ENCODE assay signal across 17 cellular contexts in the genomic region with DNA sequence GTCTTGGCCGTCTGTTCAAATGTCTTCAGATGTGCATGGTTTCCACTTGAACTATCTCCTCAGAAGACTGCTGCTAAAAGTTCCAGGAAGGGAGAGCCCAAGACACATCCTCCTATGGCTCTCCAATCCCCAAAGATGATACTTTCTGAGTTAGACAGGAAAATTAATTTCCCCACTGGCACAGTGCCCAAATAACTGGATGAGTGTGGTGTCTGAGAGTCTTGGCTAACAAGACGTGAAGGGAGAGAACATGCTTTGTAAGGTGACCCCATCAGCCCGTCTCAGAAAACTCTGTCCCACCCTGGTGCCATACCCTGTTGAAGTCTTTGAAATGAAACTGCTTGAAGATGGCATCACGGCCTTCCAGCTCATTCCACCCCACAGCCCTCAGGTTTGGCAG. TPM values are rescaled to one million over a fixed set of nuclear protein-coding genes. Genes with fewer than 3 reads are reported as not detected.
DNase-seq lines count a peak whose midpoint lies in the region; ATAC-seq and TF ChIP-seq lines count a peak whose summit lies in the region.
"Had no signal": no experiment of that assay in that cellular context is flagged by ENCODE, and none has a peak within 500 bp of the region (broad histone marks: within the 10 kb centered on the region; RNA-seq: fewer than 3 reads in every experiment).

No MANE protein-coding gene starts in this region.

- ATAC-seq in CD4-positive, alpha-beta T cell (ENCODE audit: poor library complexity) = no peak
- ATAC-seq in body of pancreas = no peak
- no peak for ATAC-seq in Right ventricle myocardium inferior

- BruUV-seq in A673 (replicated peaks; lab: Mats Ljungman, UMichigan) = no TSS peak

- H3K36me3 ChIP-seq in A673 (ENCODE audit: insufficient read depth, low read length, poor library complexity, severe bottlenecking) (peaks cover 10% of the 10 kb centered on the region), body of pancreas (replicated peaks in 1 of 2; ENCODE audit: insufficient read depth in 1 of 2, low read depth in 2 of 2) (peaks cover 0 to 8% of the 10 kb centered on the region in 2 donors)
- peaks cover 3% of the 10 kb centered on the region for H3K36me3 ChIP-seq in CD4-positive, alpha-beta memory T cell (ENCODE audit: insufficient read depth, low read length)

- no peak overlapping the region for H3K4me3 ChIP-seq in A673 (ENCODE audit: low read depth, low read length, poor library complexity, severe bottlenecking)
- no peak overlapping the region for H3K4me3 ChIP-seq in body of pancreas
- H3K4me3 ChIP-seq in CD4-positive, alpha-beta memory T cell (ENCODE audit: low read length in 2 of 2) = no peak overlapping the region
- H3K4me3 ChIP-seq: GM23248, HAP-1, Peyer's patch had no signal

- H3K36me3 Mint-ChIP-seq in CD4-positive, alpha-beta T cell (ENCODE audit: low read depth) = peaks cover 9% of the 10 kb centered on the region
- H3K36me3 Mint-ChIP-seq in neural crest cell (ENCODE audit: low read depth) = peaks cover 4% of the 10 kb centered on the region
- peaks cover 9 to 12% of the 10 kb centered on the region in 2 donors for H3K36me3 Mint-ChIP-seq in CD4-positive, alpha-beta memory T cell

- H3K27ac ChIP-seq in A673 (ENCODE audit: low read depth, low read length, poor library complexity, severe bottlenecking) (peak overlapping the region; percentile 16), body of pancreas (peak overlapping the region; percentile 16 to 46 (median 34))
- no peak overlapping the region for H3K27ac ChIP-seq in CD4-positive, alpha-beta T cell (ENCODE audit: low read depth, low read length)
- no peak overlapping the region for H3K27ac ChIP-seq in CD4-positive, alpha-beta memory T cell (ENCODE audit: low read depth, low read length)
- H3K27ac ChIP-seq: GM23248, Peyer's patch had no signal

- no peak for TF ChIP-seq POLR2A in body of pancreas (IDR thresholded peaks at IDR 0.05)

- 76 to 89% methylated on average over 4 of the region's 4 CpGs for WGBS in body of pancreas, 2 donors

- H3K9me3 ChIP-seq in A673 (ENCODE audit: low read depth, low read length, poor library complexity, severe bottlenecking) (no peaks in the 10 kb centered on the region), body of pancreas (no peaks in the 10 kb centered on the region)
- H3K9me3 ChIP-seq in CD4-positive, alpha-beta T cell (ENCODE audit: control insufficient read depth, low read length) = no peaks in the 10 kb centered on the region
- H3K9me3 ChIP-seq in CD4-positive, alpha-beta memory T cell (ENCODE audit: control insufficient read depth in 1 of 2, low read length in 2 of 2) = no peaks in the 10 kb centered on the region
- H3K9me3 ChIP-seq: HAP-1, Peyer's patch had no signal

- POLR2A ChIA-PET in A673 (lab: Charles Lee; ENCODE audit: low non-redundant PET) = no interaction called here
- POLR2A ChIA-PET in CD4-positive, alpha-beta T cell (lab: Charles Lee) = no interaction called here
- POLR2A ChIA-PET in CD4-positive, alpha-beta memory T cell (lab: Charles Lee; ENCODE audit: partially characterized antibody) = no interaction called here

- H3K9me3 Mint-ChIP-seq in CD4-positive, alpha-beta T cell = no peaks in the 10 kb centered on the region
- H3K9me3 Mint-ChIP-seq in neural crest cell = no peaks in the 10 kb centered on the region
- no peaks in the 10 kb centered on the region for H3K9me3 Mint-ChIP-seq in CD4-positive, alpha-beta memory T cell

- H3K27ac Mint-ChIP-seq in CD4-positive, alpha-beta T cell = peak overlapping the region; percentile 69
- no peak overlapping the region for H3K27ac Mint-ChIP-seq in neural crest cell (ENCODE audit: unreplicated experiment)
- peak overlapping the region in 2 of 7 donors; percentile 29 to 44 for H3K27ac Mint-ChIP-seq in CD4-positive, alpha-beta memory T cell

- CTCF ChIA-PET in A673 (lab: Charles Lee) = no interaction called here
- CTCF ChIA-PET in CD4-positive, alpha-beta T cell (lab: Charles Lee) = no interaction called here
- CTCF ChIA-PET in CD4-positive, alpha-beta memory T cell (lab: Charles Lee; ENCODE audit: partially characterized antibody) = interaction anchor here (3.1 kb wide), 1 partner anchor 8 kb away, joined by 13 read pairs; no protein-coding TSS in a partner anchor

- peak overlapping the region; percentile 12 for H3K4me3 Mint-ChIP-seq in CD4-positive, alpha-beta T cell
- peak overlapping the region; percentile 67 for H3K4me3 Mint-ChIP-seq in neural crest cell
- no peak overlapping the region for H3K4me3 Mint-ChIP-seq in CD4-positive, alpha-beta memory T cell

- DNase-seq in A673 (ENCODE audit: low spot score) (no peak), body of pancreas (no peak), neural crest cell (ENCODE audit: low read depth, low spot score) (no peak), GDM1 (lab: John Stamatoyannopoulos, UW) (no peak), Right ventricle myocardium inferior (ENCODE audit: missing footprints) (no peak)
- DNase-seq in CD4-positive, alpha-beta T cell = no peak
- DNase-seq in CD4-positive, alpha-beta memory T cell = no peak
- DNase-seq: ACHN, C1 segment of cervical spinal cord, DMS 273 treated with DMSO at 0.1 percent for 48 hours, GM23248, NCI-H1105, NCI-H1694, NCI-H2081 treated with DMSO at 0.1 percent for 48 hours, NCI-H446 treated with DMSO at 0.1 percent for 48 hours, Peyer's patch had no signal

- H3K4me1 Mint-ChIP-seq in CD4-positive, alpha-beta T cell (ENCODE audit: low read depth) = peaks cover 11% of the 10 kb centered on the region
- H3K4me1 Mint-ChIP-seq in neural crest cell = peaks cover 15% of the 10 kb centered on the region
- H3K4me1 Mint-ChIP-seq in CD4-positive, alpha-beta memory T cell = peaks cover 4 to 16% (median 10%) of the 10 kb centered on the region in 4 donors

- H3K27me3 ChIP-seq in A673 (replicated peaks; ENCODE audit: insufficient read depth, low read depth, low read length, poor library complexity) (no peaks in the 10 kb centered on the region), body of pancreas (no peaks in the 10 kb centered on the region)
- no peaks in the 10 kb centered on the region for H3K27me3 ChIP-seq in CD4-positive, alpha-beta T cell (ENCODE audit: control insufficient read depth, insufficient read depth, low read length)
- no peaks in the 10 kb centered on the region for H3K27me3 ChIP-seq in CD4-positive, alpha-beta memory T cell (ENCODE audit: insufficient read depth, low read length)
- H3K27me3 ChIP-seq: Peyer's patch had no signal

- H3K4me1 ChIP-seq in A673 (ENCODE audit: insufficient read depth, low read length, poor library complexity, severe bottlenecking) (peaks cover 5% of the 10 kb centered on the region), body of pancreas (peaks cover 38% of the 10 kb centered on the region)
- peaks cover 7% of the 10 kb centered on the region for H3K4me1 ChIP-seq in CD4-positive, alpha-beta memory T cell (ENCODE audit: insufficient read depth, low read length)

- no peak for TF ChIP-seq CTCF in A673 (conservative IDR thresholded peaks at IDR 0.05; ENCODE audit: low read depth, low read length)
- TF ChIP-seq CTCF in CD4-positive, alpha-beta T cell (IDR thresholded peaks at IDR 0.05) = no peak
- no peak for TF ChIP-seq CTCF in body of pancreas (IDR thresholded peaks at IDR 0.05)
- no peak for TF ChIP-seq CTCF in neural crest cell (conservative IDR thresholded peaks at IDR 0.05)

- H3K27me3 Mint-ChIP-seq in CD4-positive, alpha-beta T cell = no peaks in the 10 kb centered on the region
- H3K27me3 Mint-ChIP-seq in neural crest cell (ENCODE audit: low read depth) = no peaks in the 10 kb centered on the region
- no peaks in the 10 kb centered on the region for H3K27me3 Mint-ChIP-seq in CD4-positive, alpha-beta memory T cell

- intact Hi-C loops in A673 (cut with micrococcal nuclease; ENCODE audit: unreplicated experiment) (no loop called here), body of pancreas (cut with DNase I) (no loop called here), Right ventricle myocardium inferior (cut with DNase I) (loop anchor here (10.0 kb wide), 1 partner anchor 421 kb away; no protein-coding TSS in a partner anchor)
- intact Hi-C loops in CD4-positive, alpha-beta T cell (cut with DNase I, micrococcal nuclease) = loop anchor here in 1 of 2 experiments (5.0 kb wide), 1 partner anchor 653 kb away; a partner anchor contains a TSS
- intact Hi-C loops in CD4-positive, alpha-beta memory T cell (cut with micrococcal nuclease) = no loop called here

RNA-seq across cellular contexts. Expression of a gene that starts 2.9 kb away (rescaled TPM):
- 41.2 and 43.4 TPM in 2 replicates for total RNA-seq in A673 (2021)
- total RNA-seq in CD4-positive, alpha-beta T cell = 1 to 10 TPM; 4.7 to 4.8 TPM
- total RNA-seq in body of pancreas = 10 to 100 TPM; 40.5 to 67.7 TPM
- total RNA-seq in neural crest cell = 38.2 and 38.3 TPM in 2 replicates
- total RNA-seq in Right ventricle myocardium inferior = 155 TPM
- total RNA-seq in CD4-positive, alpha-beta memory T cell = 10 to 100 TPM; 12.4 to 14.7 TPM
- 10 to 100 TPM; 21.2 to 22.5 TPM for polyA plus RNA-seq in CD4-positive, alpha-beta memory T cell

Comparison
In these comparisons a context has a peak if more than half of its experiments do, and no peak if none do; other contexts are left out.
1. H3K27ac ChIP-seq: peak in A673 (single experiment) and body of pancreas (4 of 4); none in CD4-positive, alpha-beta T cell (single experiment) and CD4-positive, alpha-beta memory T cell (single experiment).
2. H3K4me3 Mint-ChIP-seq: peak in CD4-positive, alpha-beta T cell (single experiment) and neural crest cell (single experiment); none in CD4-positive, alpha-beta memory T cell (0 of 8).